Comparison of ENCODE assay signal across 21 cellular contexts in the genomic region with DNA sequence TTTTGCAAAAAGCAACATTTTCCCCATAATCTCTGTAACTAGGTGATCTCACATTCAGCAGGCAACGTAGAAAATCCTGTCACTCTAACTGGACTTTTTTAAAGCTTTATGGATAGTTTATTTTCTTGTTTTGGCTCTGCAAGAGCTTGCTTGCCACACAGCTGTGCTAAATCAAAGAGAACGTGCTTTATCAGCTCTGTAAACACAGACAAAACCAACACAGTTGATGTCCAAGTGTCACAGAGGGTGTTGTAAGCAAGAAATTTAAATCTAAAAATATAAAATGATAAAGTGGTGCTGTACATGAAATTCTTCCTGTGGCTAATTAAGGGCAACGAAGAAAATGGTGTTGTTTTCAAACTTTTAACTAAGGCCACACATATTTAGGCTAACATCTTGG.
"Had no signal": no experiment of that assay in that cellular context is flagged by ENCODE, and none has a peak within 500 bp of the region (broad histone marks: within the 10 kb centered on the region; RNA-seq: fewer than 3 reads in every experiment).

No MANE protein-coding gene starts in this region.

- FAIRE-seq: urothelium cell line had no signal

- DNase-seq: activated CD4-positive, alpha-beta memory T cell treated with anti-CD3 and anti-CD28 coated beads, Interleukin-2, amount 10 ng/mL, durations not matched to agents 7 days and 5 days; activated CD4-positive, alpha-beta T cell treated with anti-CD3 and anti-CD28 coated beads, Interleukin-2, amount 10 ng/mL, durations not matched to agents 24 days and 14 days; activated CD4-positive, CD25-positive, alpha-beta regulatory T cell treated with anti-CD3 and anti-CD28 coated beads, Interleukin-2, amount 50 U/mL, for 72 hours; activated CD8-positive, alpha-beta memory T cell treated with anti-CD3 and anti-CD28 coated beads, Interleukin-2, amount 50 U/mL, for 48 hours; activated gamma-delta T cell; activated naive CD4-positive, alpha-beta T cell treated with anti-CD3 and anti-CD28 coated beads, Interleukin-2, amount 10 ng/mL, durations not matched to agents 7 days and 5 days; activated T-cell treated with anti-CD3 and anti-CD28 coated beads, Interleukin-2, amount 50 U/mL, for 24 hours; foreskin melanocyte; heart right ventricle; left lung; mesendoderm; stimulated activated CD4-positive, alpha-beta T cell treated with anti-CD3 and anti-CD28 coated beads, Interleukin-4, amount 100 ng/mL, for 24 hours had no signal

- H3K4me1 ChIP-seq: breast epithelium, esophagus muscularis mucosa, heart right ventricle, left lung had no signal

- H3K27ac ChIP-seq: breast epithelium, esophagus muscularis mucosa, heart right ventricle, left lung, skin epidermis, thoracic aorta had no signal

- H3K36me3 ChIP-seq: breast epithelium, esophagus muscularis mucosa, heart right ventricle, left lung, thoracic aorta had no signal

- H3K27me3 ChIP-seq: breast epithelium, esophagus muscularis mucosa, heart right ventricle, left lung had no signal

- ATAC-seq: heart right ventricle; left lung; natural killer cell treated with Interleukin-12 subunit alpha and Interleukin-12 subunit beta and Interleukin-15 and Interleukin-18, amount 100 ng/mL, for 72 hours; sciatic nerve; stimulated activated effector memory CD8-positive, alpha-beta T cell treated with anti-CD3 and anti-CD28 coated beads, Interleukin-12 subunit alpha, Interleukin-12 subunit beta, amount 100 ng/mL, for 72 hours had no signal

- H3K9me3 ChIP-seq: breast epithelium, left lung, thoracic aorta had no signal

- H3K4me3 ChIP-seq: breast epithelium, esophagus muscularis mucosa, heart right ventricle, left lung, lung, skin epidermis, thoracic aorta had no signal
